ENCODE assay signal across 8 cellular contexts in the genomic region with DNA sequence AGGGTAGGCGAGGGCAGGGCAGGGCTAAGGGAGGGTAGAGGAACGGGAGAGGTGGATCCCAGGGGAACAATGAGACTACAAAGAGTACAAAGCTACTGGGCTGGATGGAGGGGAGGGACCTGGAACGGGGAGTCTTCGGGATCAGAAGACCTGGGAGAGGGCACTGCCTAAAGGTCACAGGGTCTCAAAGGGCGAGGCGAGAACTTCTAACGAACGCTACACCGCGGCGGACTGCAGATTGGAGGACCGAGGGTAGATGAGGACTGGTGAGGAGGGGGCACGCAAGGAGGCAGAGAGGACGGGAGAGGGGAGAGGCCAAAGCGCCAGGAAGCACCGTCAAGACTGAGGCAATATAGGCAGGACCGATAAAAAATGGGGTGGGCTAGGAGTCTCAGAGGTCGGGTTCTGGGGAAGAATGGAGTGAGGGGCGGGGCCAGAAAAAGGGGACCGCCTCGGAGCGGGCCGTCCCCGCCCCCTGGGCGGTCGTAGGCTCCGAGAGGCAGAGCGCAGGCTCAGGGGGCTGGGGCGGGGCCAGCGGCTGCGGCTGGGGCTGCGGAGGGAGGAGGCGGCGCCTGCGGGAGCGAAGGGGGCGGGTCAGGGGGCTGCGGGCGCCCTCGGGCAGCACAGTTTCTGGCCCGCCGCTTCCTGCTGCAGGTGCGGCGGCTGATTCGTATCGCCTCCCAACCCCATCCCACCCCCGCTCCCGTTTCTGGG. TPM values are rescaled to one million over a fixed set of nuclear protein-coding genes. Genes with fewer than 3 reads are reported as not detected.
DNase-seq lines count a peak whose midpoint lies in the region; ATAC-seq lines count a peak whose summit lies in the region.

No MANE protein-coding gene starts in this region.

- H3K36me3 ChIP-seq in mucosa of rectum (ENCODE audit: control insufficient read depth in 2 of 2, insufficient read depth in 2 of 2, low read length in 2 of 2): no peaks in the 10 kb centered on the region

- peak; percentile 23 for ATAC-seq in HG02852 (IDR thresholded peaks at IDR 0.05; ENCODE audit: unreplicated experiment)
- ATAC-seq in effector memory CD8-positive, alpha-beta T cell (replicated peaks): peak; percentile 60

- peaks cover 76% of the 10 kb centered on the region for H3K4me1 Mint-ChIP-seq in activated CD4-positive, alpha-beta memory T cell treated with anti-CD3 and anti-CD28 coated beads for 36 hours (ENCODE audit: low read depth)
- H3K4me1 Mint-ChIP-seq in effector memory CD8-positive, alpha-beta T cell (ENCODE audit: low read depth in 2 of 2): peaks cover 42 to 52% of the 10 kb centered on the region in 2 donors

- POLR2A ChIA-PET in activated CD4-positive, alpha-beta memory T cell treated with anti-CD3 and anti-CD28 coated beads for 36 hours (lab: Charles Lee): no interaction called here

- peak; percentile 86 for DNase-seq in DMS153 treated with DMSO at 0.1 percent for 48 hours (lab: John Stamatoyannopoulos, UW; ENCODE audit: unreplicated experiment)
- peak; percentile 92 for DNase-seq in NCI-H345 (lab: John Stamatoyannopoulos, UW)
- peak; percentile 94 for DNase-seq in activated CD4-positive, alpha-beta memory T cell treated with anti-CD3 and anti-CD28 coated beads for 36 hours
- DNase-seq in effector memory CD8-positive, alpha-beta T cell: peak; percentile 54 to 76 (median 69)
- DNase-seq in stimulated activated CD8-positive, alpha-beta memory T cell treated with anti-CD3 and anti-CD28 coated beads, Interleukin-2, amount 100 ng/mL, for 1 hour (ENCODE audit: low read depth in 2 of 2): peak; percentile 27 to 74
- DNase-seq in T1000 (lab: John Stamatoyannopoulos, UW): no peak

- CTCF ChIA-PET in activated CD4-positive, alpha-beta memory T cell treated with anti-CD3 and anti-CD28 coated beads for 36 hours (lab: Charles Lee): no interaction called here

- H3K27ac ChIP-seq in mucosa of rectum (ENCODE audit: low read depth in 2 of 2, low read length in 2 of 2): peak overlapping the region in 1 of 2 donors; percentile 23

- H3K9me3 ChIP-seq in mucosa of rectum (ENCODE audit: control insufficient read depth in 2 of 2, low read length in 2 of 2): no peaks in the 10 kb centered on the region

- H3K27ac Mint-ChIP-seq in activated CD4-positive, alpha-beta memory T cell treated with anti-CD3 and anti-CD28 coated beads for 36 hours: peak overlapping the region; percentile 88
- H3K27ac Mint-ChIP-seq in effector memory CD8-positive, alpha-beta T cell: no peak overlapping the region

- no peak overlapping the region for H3K9ac ChIP-seq in mucosa of rectum (ENCODE audit: low read depth in 1 of 2, low read length in 2 of 2)

- peaks cover 25% of the 10 kb centered on the region for H3K36me3 Mint-ChIP-seq in activated CD4-positive, alpha-beta memory T cell treated with anti-CD3 and anti-CD28 coated beads for 36 hours
- H3K36me3 Mint-ChIP-seq in effector memory CD8-positive, alpha-beta T cell (ENCODE audit: insufficient read depth): peaks cover 23% of the 10 kb centered on the region

- H3K4me3 ChIP-seq in mucosa of rectum (ENCODE audit: low read length in 2 of 2): peak overlapping the region; percentile 33 to 48

- H3K27me3 ChIP-seq in mucosa of rectum (ENCODE audit: control insufficient read depth in 2 of 2, insufficient read depth in 2 of 2, low read length in 2 of 2): peaks cover 27 to 36% of the 10 kb centered on the region in 2 donors

- peaks cover 24 to 27% of the 10 kb centered on the region in 2 donors for H3K4me1 ChIP-seq in mucosa of rectum (ENCODE audit: control insufficient read depth in 2 of 2, insufficient read depth in 2 of 2, low read length in 2 of 2)

- peaks cover 52% of the 10 kb centered on the region for H3K27me3 Mint-ChIP-seq in activated CD4-positive, alpha-beta memory T cell treated with anti-CD3 and anti-CD28 coated beads for 36 hours
- H3K27me3 Mint-ChIP-seq in effector memory CD8-positive, alpha-beta T cell: peaks cover 65 to 78% of the 10 kb centered on the region in 2 donors

- H3K4me3 Mint-ChIP-seq in activated CD4-positive, alpha-beta memory T cell treated with anti-CD3 and anti-CD28 coated beads for 36 hours: peak overlapping the region; percentile 82
- peak overlapping the region; percentile 67 to 82 for H3K4me3 Mint-ChIP-seq in effector memory CD8-positive, alpha-beta T cell

- intact Hi-C loops in activated CD4-positive, alpha-beta memory T cell treated with anti-CD3 and anti-CD28 coated beads for 36 hours (cut with micrococcal nuclease): loop anchor here (10.0 kb wide), 1 partner anchor 474 kb away; no protein-coding TSS in a partner anchor

- H3K9me3 Mint-ChIP-seq in activated CD4-positive, alpha-beta memory T cell treated with anti-CD3 and anti-CD28 coated beads for 36 hours: no peaks in the 10 kb centered on the region
- H3K9me3 Mint-ChIP-seq in effector memory CD8-positive, alpha-beta T cell: peaks cover 7 to 14% of the 10 kb centered on the region in 2 donors

RNA-seq across cellular contexts. Expression of a gene that starts 1.3 kb away (rescaled TPM):
- total RNA-seq in activated CD4-positive, alpha-beta memory T cell treated with anti-CD3 and anti-CD28 coated beads for 36 hours: 1 to 10 TPM; 5.4 to 6.2 TPM

RNA-seq across cellular contexts. Expression of a gene that starts 34.9 kb away (rescaled TPM):
- 10 to 100 TPM; 88.8 to 99.8 TPM for total RNA-seq in activated CD4-positive, alpha-beta memory T cell treated with anti-CD3 and anti-CD28 coated beads for 36 hours

RNA-seq across cellular contexts. Expression of a gene that starts 45.7 kb away (rescaled TPM):
- 10 to 100 TPM; 73.9 to 75.6 TPM for total RNA-seq in activated CD4-positive, alpha-beta memory T cell treated with anti-CD3 and anti-CD28 coated beads for 36 hours

RNA-seq across cellular contexts. Expression of a gene that starts 53.6 kb away (rescaled TPM):
- 100 to 1,000 TPM; 190 to 191 TPM for total RNA-seq in activated CD4-positive, alpha-beta memory T cell treated with anti-CD3 and anti-CD28 coated beads for 36 hours
